In genomic region chr2:179311071-179311470, GRCh38 we compare ENCODE assay signal across 25 cellular contexts. TPM values are rescaled to one million over a fixed set of nuclear protein-coding genes. Genes with fewer than 3 reads are reported as not detected.
A peak's percentile ranks its signal among the peaks of the same experiment; 100 is the strongest.
DNase-seq lines count a peak whose midpoint lies in the region; ATAC-seq and TF ChIP-seq lines count a peak whose summit lies in the region.
"Had no signal": no experiment of that assay in that cellular context is flagged by ENCODE, and none has a peak within 500 bp of the region (broad histone marks: within the 10 kb centered on the region; RNA-seq: fewer than 3 reads in every experiment).

No MANE protein-coding gene starts in this region.

- no peak overlapping the region for H3K27ac ChIP-seq in suprapubic skin
- H3K27ac ChIP-seq: left ventricle myocardium inferior, pancreas, right lobe of liver, thoracic aorta, VCaP had no signal

- no peaks in the 10 kb centered on the region for H3K4me1 ChIP-seq in suprapubic skin
- H3K4me1 ChIP-seq: HAP-1, left ventricle myocardium inferior, pancreas, right lobe of liver had no signal

- H3K4me3 ChIP-seq in astrocyte of the spinal cord (ENCODE audit: low read depth, low read length) (no peak overlapping the region), skeletal muscle cell (ENCODE audit: low read depth, low read length) (no peak overlapping the region), suprapubic skin (no peak overlapping the region)
- H3K4me3 ChIP-seq: HAP-1, left ventricle myocardium inferior, pancreas, right lobe of liver, thoracic aorta had no signal

- H3K27ac Mint-ChIP-seq in activated T-helper 17 cell treated with anti-CD3 and anti-CD28 coated beads, Interleukin-2, amount 50 U/mL, for 72 hours = no peak overlapping the region
- H3K27ac Mint-ChIP-seq: activated naive CD4-positive, alpha-beta T cell treated with anti-CD3 and anti-CD28 coated beads, Interleukin-2, amount 10 ng/mL, durations not matched to agents 7 days and 5 days; dendritic cell treated with granulocyte-macrophage colony-stimulating factor and Interleukin-4, amounts not matched to agents 40 ng/mL and 50 ng/mL, for 4 days; IgD-negative memory B cell; mesothelial cell of epicardium; natural killer cell; stimulated activated naive B cell treated with anti-CD40 and anti-IgM and Interleukin-4, amounts not matched to agents 10 μg/mL and 1 μg/mL and 100 μg/mL, for 72 hours had no signal

- TF ChIP-seq EP300 in suprapubic skin (IDR thresholded peaks at IDR 0.05) = no peak

- no peaks in the 10 kb centered on the region for H3K4me1 Mint-ChIP-seq in activated T-helper 17 cell treated with anti-CD3 and anti-CD28 coated beads, Interleukin-2, amount 50 U/mL, for 72 hours
- H3K4me1 Mint-ChIP-seq: activated naive CD4-positive, alpha-beta T cell treated with anti-CD3 and anti-CD28 coated beads, Interleukin-2, amount 10 ng/mL, durations not matched to agents 7 days and 5 days; mesothelial cell of epicardium; natural killer cell had no signal

- H3K36me3 ChIP-seq in suprapubic skin = no peaks in the 10 kb centered on the region
- H3K36me3 ChIP-seq: HAP-1, left ventricle myocardium inferior, pancreas, right lobe of liver, thoracic aorta had no signal

- H3K9me3 ChIP-seq in suprapubic skin = no peaks in the 10 kb centered on the region
- H3K9me3 ChIP-seq: HAP-1, pancreas, right lobe of liver, thoracic aorta had no signal

- TF ChIP-seq CTCF in astrocyte of the spinal cord (IDR thresholded peaks at IDR 0.05; ENCODE audit: low read depth, low read length) (no peak), suprapubic skin (IDR thresholded peaks at IDR 0.05) (no peak)

- TF ChIP-seq POLR2A in suprapubic skin (IDR thresholded peaks at IDR 0.05) = no peak

- no peaks in the 10 kb centered on the region for H3K27me3 ChIP-seq in suprapubic skin
- H3K27me3 ChIP-seq: pancreas, right lobe of liver had no signal

- peak; percentile 39 for DNase-seq in NCI-H69 (lab: John Stamatoyannopoulos, UW)
- DNase-seq in astrocyte of the spinal cord (ENCODE audit: low read depth, low spot score) = peak; percentile 60
- peak; percentile 94 for DNase-seq in myocyte (ENCODE audit: low read depth)
- DNase-seq in skeletal muscle cell (ENCODE audit: low read depth) = peak; percentile 24
- no peak for DNase-seq in suprapubic skin (ENCODE audit: low spot score in 2 of 2)
- DNase-seq in OCI-M1 (lab: John Stamatoyannopoulos, UW) = no peak
- DNase-seq: activated naive CD4-positive, alpha-beta T cell treated with anti-CD3 and anti-CD28 coated beads, Interleukin-2, amount 10 ng/mL, durations not matched to agents 7 days and 5 days; Calu3; left ventricle myocardium inferior; natural killer cell; NCI-H1092; NCI-H187; NCI-H345; NCI-H748 treated with DMSO at 0.1 percent for 48 hours; pancreas; right lobe of liver; stimulated activated CD4-positive, alpha-beta T cell treated with anti-CD3 and anti-CD28 coated beads, Interleukin-15, amount 100 ng/mL, for 24 hours; stimulated activated naive B cell treated with anti-CD40 and anti-IgM and Interleukin-4, amounts not matched to agents 10 μg/mL and 1 μg/mL and 100 μg/mL, for 72 hours had no signal

- ATAC-seq in activated T-helper 17 cell treated with anti-CD3 and anti-CD28 coated beads, Interleukin-2, amount 50 U/mL, for 72 hours (replicated peaks) = no peak
- ATAC-seq: natural killer cell; pancreas; right lobe of liver; stimulated activated naive B cell treated with anti-CD40 and anti-IgM and Interleukin-4, amounts not matched to agents 10 μg/mL and 1 μg/mL and 100 μg/mL, for 72 hours had no signal

- in situ Hi-C loops in astrocyte of the spinal cord (cut with HindIII; ENCODE audit: low sequenced_read_pairs) = no loop called here

- 70% methylated on average over 1 of the region's 1 CpG for WGBS in suprapubic skin

- H3K4me3 Mint-ChIP-seq in activated T-helper 17 cell treated with anti-CD3 and anti-CD28 coated beads, Interleukin-2, amount 50 U/mL, for 72 hours = no peak overlapping the region
- H3K4me3 Mint-ChIP-seq: activated naive CD4-positive, alpha-beta T cell treated with anti-CD3 and anti-CD28 coated beads, Interleukin-2, amount 10 ng/mL, durations not matched to agents 7 days and 5 days; dendritic cell treated with granulocyte-macrophage colony-stimulating factor and Interleukin-4, amounts not matched to agents 40 ng/mL and 50 ng/mL, for 4 days; IgD-negative memory B cell; mesothelial cell of epicardium; natural killer cell; stimulated activated naive B cell treated with anti-CD40 and anti-IgM and Interleukin-4, amounts not matched to agents 10 μg/mL and 1 μg/mL and 100 μg/mL, for 72 hours had no signal

- no peaks in the 10 kb centered on the region for H3K36me3 Mint-ChIP-seq in activated T-helper 17 cell treated with anti-CD3 and anti-CD28 coated beads, Interleukin-2, amount 50 U/mL, for 72 hours (ENCODE audit: low read depth)
- H3K36me3 Mint-ChIP-seq: activated naive CD4-positive, alpha-beta T cell treated with anti-CD3 and anti-CD28 coated beads, Interleukin-2, amount 10 ng/mL, durations not matched to agents 7 days and 5 days; mesothelial cell of epicardium had no signal

- H3K27me3 Mint-ChIP-seq in activated T-helper 17 cell treated with anti-CD3 and anti-CD28 coated beads, Interleukin-2, amount 50 U/mL, for 72 hours = peaks cover 8% of the 10 kb centered on the region
- H3K27me3 Mint-ChIP-seq: dendritic cell treated with granulocyte-macrophage colony-stimulating factor and Interleukin-4, amounts not matched to agents 40 ng/mL and 50 ng/mL, for 4 days had no signal

- H3K9me3 Mint-ChIP-seq in activated T-helper 17 cell treated with anti-CD3 and anti-CD28 coated beads, Interleukin-2, amount 50 U/mL, for 72 hours = peaks cover 4% of the 10 kb centered on the region
- H3K9me3 Mint-ChIP-seq: activated naive CD4-positive, alpha-beta T cell treated with anti-CD3 and anti-CD28 coated beads, Interleukin-2, amount 10 ng/mL, durations not matched to agents 7 days and 5 days; natural killer cell had no signal

RNA-seq across cellular contexts. Expression of gene SESTD1, which starts 46.4 kb away (rescaled TPM):
- total RNA-seq in myocyte (5.4 and 6.2 TPM in 2 replicates), suprapubic skin (10 to 100 TPM in 2 of 4 donors, 1 to 10 TPM in 2; 8.0 to 24.1 (median 10.5) TPM)
- 13.1 TPM for polyA plus RNA-seq in myocyte (2012)
- 1 to 10 TPM; 7.7 to 9.9 TPM for total RNA-seq in activated T-helper 17 cell treated with anti-CD3 and anti-CD28 coated beads, Interleukin-2, amount 50 U/mL, for 72 hours

Comparison
In these comparisons a context has a peak if more than half of its experiments do, and no peak if none do; other contexts are left out.
1. DNase-seq: peak in NCI-H69 (single experiment), astrocyte of the spinal cord (single experiment), myocyte (single experiment) and skeletal muscle cell (single experiment); none in suprapubic skin (0 of 2) and OCI-M1 (single experiment).